ENCODE assay signal across 1 cellular context in genomic region chr2:47751856-47752414, GRCh38.
TF ChIP-seq lines count a peak whose summit lies in the region.

No MANE protein-coding gene starts in this region.

TF ChIP-seq in GM23338, 12 proteins besides CTCF, POLR2A, EP300 and RAD21 (continued from another document):
- TF ChIP-seq REST (IDR thresholded peaks at IDR 0.05; ENCODE audit: unreplicated experiment) (no peak), EZH2phosphoT487 (IDR thresholded peaks at IDR 0.05; ENCODE audit: unreplicated experiment) (no peak), ZNF331 (CRISPR knock-in tag; IDR thresholded peaks at IDR 0.05; ENCODE audit: low read depth) (no peak), ETS1 (IDR thresholded peaks at IDR 0.05) (no peak), NANOG (IDR thresholded peaks at IDR 0.05; ENCODE audit: borderline replicate concordance) (no peak)
